In the genomic region with DNA sequence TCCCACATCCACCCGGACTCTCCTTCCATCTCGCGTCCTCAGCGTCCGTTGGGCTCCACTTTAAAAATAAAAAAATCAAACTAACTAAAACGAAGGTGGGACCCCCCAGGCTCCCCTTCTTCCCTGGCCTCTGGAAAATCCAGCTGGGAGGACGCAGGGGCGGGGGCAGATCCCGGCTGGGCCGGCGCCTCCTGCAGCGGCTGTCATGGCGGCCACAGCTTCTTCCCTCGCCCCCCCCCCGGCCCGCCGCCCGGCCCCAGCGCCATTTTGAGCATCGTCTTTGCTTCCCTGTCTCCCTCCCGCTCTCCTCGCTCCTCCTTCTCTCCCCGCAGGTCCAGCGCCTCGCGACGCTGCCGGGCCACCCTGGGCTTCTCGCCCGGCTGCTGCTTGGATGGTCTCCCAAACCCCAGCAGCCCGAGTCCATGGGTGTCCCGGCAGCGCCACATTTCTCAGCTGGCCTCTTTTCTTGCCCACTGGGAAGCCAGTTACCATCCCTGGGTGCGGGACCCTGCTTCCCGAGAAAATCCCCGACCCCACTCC, we compare ENCODE assay signal across 8 cellular contexts. TPM values are rescaled to one million over a fixed set of nuclear protein-coding genes. Genes with fewer than 3 reads are reported as not detected.
A peak's percentile ranks its signal among the peaks of the same experiment; 100 is the strongest.
DNase-seq lines count a peak whose midpoint lies in the region; ATAC-seq and TF ChIP-seq lines count a peak whose summit lies in the region.

No MANE protein-coding gene starts in this region.

- peaks cover 32% of the 10 kb centered on the region for H3K27me3 Mint-ChIP-seq in activated T-cell treated with anti-CD3 and anti-CD28 coated beads, Interleukin-2, amount 50 U/mL, for 24 hours

- H3K4me3 ChIP-seq in AG04449 (ENCODE audit: low read depth, low read length) (peak overlapping the region; percentile 84), HUES64 (ENCODE audit: low read length) (peak overlapping the region; percentile 53), ovary (peak overlapping the region; percentile 54)

- TF ChIP-seq EP300 in ovary (IDR thresholded peaks at IDR 0.05): no peak

- TF ChIP-seq CTCF in AG04449 (IDR thresholded peaks at IDR 0.05; ENCODE audit: insufficient read depth, low read length, missing control alignments) (no peak), ovary (IDR thresholded peaks at IDR 0.05) (no peak)

- H3K4me1 ChIP-seq in HUES64 (ENCODE audit: insufficient read depth, low read length) (peaks cover 33% of the 10 kb centered on the region), ovary (ENCODE audit: insufficient read depth) (no peaks in the 10 kb centered on the region)

- H3K27ac Mint-ChIP-seq in activated T-cell treated with anti-CD3 and anti-CD28 coated beads, Interleukin-2, amount 50 U/mL, for 24 hours: peak overlapping the region; percentile 97

- peak overlapping the region; percentile 26 for H3K9ac ChIP-seq in HUES64 (ENCODE audit: low read depth, low read length)

- intact Hi-C loops in ovary (cut with DNase I): no loop called here

- peak overlapping the region; percentile 91 for H3K4me3 Mint-ChIP-seq in activated T-cell treated with anti-CD3 and anti-CD28 coated beads, Interleukin-2, amount 50 U/mL, for 24 hours

- H3K27ac ChIP-seq in HUES64 (ENCODE audit: low read depth, low read length): no peak overlapping the region
- H3K27ac ChIP-seq in ovary: peak overlapping the region in 1 of 2 donors; percentile 42

- no peaks in the 10 kb centered on the region for H3K9me3 ChIP-seq in HUES64 (ENCODE audit: insufficient read depth, low read depth, low read length)
- no peaks in the 10 kb centered on the region for H3K9me3 ChIP-seq in ovary

- H3K36me3 ChIP-seq in HUES64 (ENCODE audit: insufficient read depth, low read length): no peaks in the 10 kb centered on the region
- no peaks in the 10 kb centered on the region for H3K36me3 ChIP-seq in ovary

- DNase-seq in AG04449 (ENCODE audit: low read depth, low spot score) (no peak), foreskin melanocyte (peak; percentile 29), ovary (peak in 2 of 5 donors; percentile 10 to 26)
- DNase-seq in activated T-cell treated with anti-CD3 and anti-CD28 coated beads, Interleukin-2, amount 50 U/mL, for 24 hours: peak; percentile 75

- peaks cover 43% of the 10 kb centered on the region for H3K4me1 Mint-ChIP-seq in activated T-cell treated with anti-CD3 and anti-CD28 coated beads, Interleukin-2, amount 50 U/mL, for 24 hours (ENCODE audit: low read depth)

- H3K9me3 Mint-ChIP-seq in activated T-cell treated with anti-CD3 and anti-CD28 coated beads, Interleukin-2, amount 50 U/mL, for 24 hours: no peaks in the 10 kb centered on the region

- ATAC-seq in GM21423 (IDR thresholded peaks at IDR 0.05; ENCODE audit: unreplicated experiment): no peak
- no peak for ATAC-seq in GM18867 (IDR thresholded peaks at IDR 0.05; ENCODE audit: unreplicated experiment)
- ATAC-seq in HG02970 (IDR thresholded peaks at IDR 0.05; ENCODE audit: low FRiP score, unreplicated experiment): no peak

- H3K27me3 ChIP-seq in HUES64 (ENCODE audit: insufficient read depth, low read length) (peaks cover 93% of the 10 kb centered on the region), ovary (no peaks in the 10 kb centered on the region)

- H3K36me3 Mint-ChIP-seq in activated T-cell treated with anti-CD3 and anti-CD28 coated beads, Interleukin-2, amount 50 U/mL, for 24 hours (ENCODE audit: low read depth): peaks cover 13% of the 10 kb centered on the region

- CTCF ChIA-PET in AG04449 (lab: Yijun Ruan, JAX): interaction anchor here (0.6 to 3.2 kb wide), 8 partner anchors 14 to 205 kb away, joined by 3 to 23 read pairs (median 3); no protein-coding TSS in a partner anchor

- POLR2A ChIA-PET in AG04449 (lab: Yijun Ruan, JAX): interaction anchor here (0.6 to 6.4 kb wide), 12 partner anchors 9 to 57 kb away, joined by 3 to 57 read pairs (median 4); partner anchors contain the start of genes HOXB4 and HOXB5

- WGBS in HUES64: 44% methylated on average over 35 of the region's 36 CpGs
- 4 to 5% (median 4%) methylated on average over 33 to 36 of the region's 36 CpGs for WGBS in ovary, 3 donors

- TF ChIP-seq POLR2A in ovary (IDR thresholded peaks at IDR 0.05): no peak

RNA-seq across cellular contexts. Expression of gene HOXB2, which starts 3.3 kb away (rescaled TPM):
- 24.6 TPM for polyA plus RNA-seq in HUES64 (2013, experiment 1 of 2)
- 44.5 TPM for polyA plus RNA-seq in HUES64 (2013, experiment 2 of 2)
- total RNA-seq in ovary: 10 to 100 TPM in 1 of 7 donors, 1 to 10 TPM in 6; 1.5 to 24.5 (median 7.0) TPM
- 1 to 10 TPM; 1.2 to 9.1 TPM for polyA plus RNA-seq in ovary

RNA-seq across cellular contexts. Expression of gene HOXB1, which starts 10.8 kb away (rescaled TPM):
- 16.3 TPM for polyA plus RNA-seq in HUES64 (2013, experiment 1 of 2)
- polyA plus RNA-seq in HUES64 (2013, experiment 2 of 2): 23.6 TPM
- not detected for total RNA-seq in ovary
- not detected for polyA plus RNA-seq in ovary

RNA-seq across cellular contexts. Expression of gene HOXB4, which starts 36.5 kb away (rescaled TPM):
- polyA plus RNA-seq in HUES64 (2013, experiment 1 of 2): 0.45 TPM
- 0.95 TPM for polyA plus RNA-seq in HUES64 (2013, experiment 2 of 2)
- 1 to 10 TPM in 3 of 7 donors, under 1 TPM in 4; 0.18 to 3.4 (median 0.87) TPM for total RNA-seq in ovary
- polyA plus RNA-seq in ovary: 1 to 10 TPM in 1 of 2 donors, under 1 TPM in 1; 0.13 to 1.3 TPM

RNA-seq across cellular contexts. Expression of gene HOXB3, which starts 48.4 kb away (rescaled TPM):
- polyA plus RNA-seq in HUES64 (2013, experiment 1 of 2): 3.7 TPM
- polyA plus RNA-seq in HUES64 (2013, experiment 2 of 2): 9.1 TPM
- 10 to 100 TPM in 2 of 7 donors, 1 to 10 TPM in 3, under 1 TPM in 2; 0.43 to 10.7 (median 2.7) TPM for total RNA-seq in ovary
- 1 to 10 TPM in 1 of 2 donors, under 1 TPM in 1; 0.48 to 4.7 TPM for polyA plus RNA-seq in ovary

RNA-seq across cellular contexts. Expression of gene HOXB5, which starts 51.9 kb away (rescaled TPM):
- polyA plus RNA-seq in HUES64 (2013, experiment 1 of 2): 0.40 TPM
- polyA plus RNA-seq in HUES64 (2013, experiment 2 of 2): 0.63 TPM
- total RNA-seq in ovary: 1 to 10 TPM in 2 of 7 donors, under 1 TPM in 4, not detected in 1; 0.20 to 2.8 (median 0.66) TPM
- polyA plus RNA-seq in ovary: under 1 TPM; 0.04 to 0.53 TPM
